ENCODE assay signal across 1 cellular context in the genomic region with DNA sequence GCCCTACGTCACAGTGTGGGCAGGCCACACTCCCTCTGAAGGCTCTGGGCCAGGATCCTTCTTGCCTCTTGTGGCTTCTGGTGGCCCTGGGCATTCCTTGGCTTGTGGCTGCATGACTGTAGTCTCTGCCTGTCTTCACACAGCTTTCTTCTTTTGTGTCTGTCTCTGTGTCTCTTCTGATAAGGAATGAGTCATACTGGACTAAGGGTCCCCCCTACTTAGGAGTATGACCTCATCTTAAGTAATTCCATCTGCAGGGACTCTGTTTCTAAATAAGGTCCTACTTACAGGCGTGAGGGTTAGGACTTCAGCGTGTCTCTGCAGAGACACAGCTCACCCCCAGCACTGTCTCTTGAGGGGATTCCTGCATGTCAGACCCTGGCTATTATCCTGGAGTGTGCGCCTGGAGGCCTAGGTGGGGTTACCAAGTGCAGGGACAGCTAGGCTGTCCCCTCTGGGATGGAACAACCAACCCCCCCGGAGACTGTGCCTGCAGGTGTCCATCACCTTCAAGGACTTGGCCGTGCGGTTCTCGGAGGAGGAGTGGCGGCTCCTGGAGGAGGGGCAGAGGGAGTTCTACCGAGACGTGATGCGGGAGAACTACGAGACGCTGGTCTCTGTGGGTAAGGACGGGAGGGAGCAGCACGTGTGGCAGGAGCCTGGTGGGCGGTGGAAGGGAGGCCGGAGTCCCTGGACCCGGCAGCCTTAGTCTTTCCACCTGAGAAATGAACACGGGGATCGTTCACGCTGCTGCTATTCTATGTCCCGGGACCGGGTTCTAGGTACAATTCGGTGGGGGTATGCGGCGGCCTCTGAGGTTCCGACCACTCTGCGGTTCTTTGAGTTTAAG.
TF ChIP-seq lines count a peak whose summit lies in the region.

No MANE protein-coding gene starts in this region.

TF ChIP-seq in K562, 482 proteins besides CTCF, POLR2A, EP300 and RAD21 (continued from another document and continues in another):
- TF ChIP-seq, protein P1, sequence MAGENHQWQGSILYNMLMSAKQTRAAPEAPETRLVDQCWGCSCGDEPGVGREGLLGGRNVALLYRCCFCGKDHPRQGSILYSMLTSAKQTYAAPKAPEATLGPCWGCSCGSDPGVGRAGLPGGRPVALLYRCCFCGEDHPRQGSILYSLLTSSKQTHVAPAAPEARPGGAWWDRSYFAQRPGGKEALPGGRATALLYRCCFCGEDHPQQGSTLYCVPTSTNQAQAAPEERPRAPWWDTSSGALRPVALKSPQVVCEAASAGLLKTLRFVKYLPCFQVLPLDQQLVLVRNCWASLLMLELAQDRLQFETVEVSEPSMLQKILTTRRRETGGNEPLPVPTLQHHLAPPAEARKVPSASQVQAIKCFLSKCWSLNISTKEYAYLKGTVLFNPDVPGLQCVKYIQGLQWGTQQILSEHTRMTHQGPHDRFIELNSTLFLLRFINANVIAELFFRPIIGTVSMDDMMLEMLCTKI (IDR thresholded peaks at IDR 0.05; ENCODE audit: partially characterized antibody), result no peak
- TF ChIP-seq KDM1A (IDR thresholded peaks at IDR 0.05), result peak; percentile 93 to 98
- no peak for TF ChIP-seq ZNF224 (CRISPR knock-in tag; IDR thresholded peaks at IDR 0.05)
- TF ChIP-seq, protein P2, sequence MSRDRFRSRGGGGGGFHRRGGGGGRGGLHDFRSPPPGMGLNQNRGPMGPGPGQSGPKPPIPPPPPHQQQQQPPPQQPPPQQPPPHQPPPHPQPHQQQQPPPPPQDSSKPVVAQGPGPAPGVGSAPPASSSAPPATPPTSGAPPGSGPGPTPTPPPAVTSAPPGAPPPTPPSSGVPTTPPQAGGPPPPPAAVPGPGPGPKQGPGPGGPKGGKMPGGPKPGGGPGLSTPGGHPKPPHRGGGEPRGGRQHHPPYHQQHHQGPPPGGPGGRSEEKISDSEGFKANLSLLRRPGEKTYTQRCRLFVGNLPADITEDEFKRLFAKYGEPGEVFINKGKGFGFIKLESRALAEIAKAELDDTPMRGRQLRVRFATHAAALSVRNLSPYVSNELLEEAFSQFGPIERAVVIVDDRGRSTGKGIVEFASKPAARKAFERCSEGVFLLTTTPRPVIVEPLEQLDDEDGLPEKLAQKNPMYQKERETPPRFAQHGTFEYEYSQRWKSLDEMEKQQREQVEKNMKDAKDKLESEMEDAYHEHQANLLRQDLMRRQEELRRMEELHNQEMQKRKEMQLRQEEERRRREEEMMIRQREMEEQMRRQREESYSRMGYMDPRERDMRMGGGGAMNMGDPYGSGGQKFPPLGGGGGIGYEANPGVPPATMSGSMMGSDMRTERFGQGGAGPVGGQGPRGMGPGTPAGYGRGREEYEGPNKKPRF (IDR thresholded peaks at IDR 0.05; ENCODE audit: low read depth, low read length), result no peak
- peak; percentile 71 for TF ChIP-seq DACH1 (IDR thresholded peaks at IDR 0.05; ENCODE audit: partially characterized antibody)
- TF ChIP-seq CCAR2 (IDR thresholded peaks at IDR 0.05; ENCODE audit: low read depth, low read length), result 0 out of 2 replicates have a peak, but pooled peaks have one; percentile 34
- TF ChIP-seq NFE2L1 (tag; IDR thresholded peaks at IDR 0.05; ENCODE audit: borderline replicate concordance, low read depth), result no peak
- TF ChIP-seq ZNF217 (CRISPR knock-in tag; IDR thresholded peaks at IDR 0.05), result no peak
- no peak for TF ChIP-seq TCFL5 (CRISPR knock-in tag; conservative IDR thresholded peaks at IDR 0.05)
- TF ChIP-seq HDGF (IDR thresholded peaks at IDR 0.05), result peak; percentile 22; the same call in 1 of the 2 replicates
- TF ChIP-seq, protein P3, sequence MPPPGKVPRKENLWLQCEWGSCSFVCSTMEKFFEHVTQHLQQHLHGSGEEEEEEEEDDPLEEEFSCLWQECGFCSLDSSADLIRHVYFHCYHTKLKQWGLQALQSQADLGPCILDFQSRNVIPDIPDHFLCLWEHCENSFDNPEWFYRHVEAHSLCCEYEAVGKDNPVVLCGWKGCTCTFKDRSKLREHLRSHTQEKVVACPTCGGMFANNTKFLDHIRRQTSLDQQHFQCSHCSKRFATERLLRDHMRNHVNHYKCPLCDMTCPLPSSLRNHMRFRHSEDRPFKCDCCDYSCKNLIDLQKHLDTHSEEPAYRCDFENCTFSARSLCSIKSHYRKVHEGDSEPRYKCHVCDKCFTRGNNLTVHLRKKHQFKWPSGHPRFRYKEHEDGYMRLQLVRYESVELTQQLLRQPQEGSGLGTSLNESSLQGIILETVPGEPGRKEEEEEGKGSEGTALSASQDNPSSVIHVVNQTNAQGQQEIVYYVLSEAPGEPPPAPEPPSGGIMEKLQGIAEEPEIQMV (tag; conservative IDR thresholded peaks at IDR 0.05; ENCODE audit: low read depth), result no peak
- no peak for TF ChIP-seq SMARCB1 (IDR thresholded peaks at IDR 0.05; ENCODE audit: insufficient read length, low read depth)
- TF ChIP-seq MIER1 (IDR thresholded peaks at IDR 0.05; ENCODE audit: low read depth), result peak; percentile 39; the same call in 1 of the 2 replicates
- TF ChIP-seq, protein P4, sequence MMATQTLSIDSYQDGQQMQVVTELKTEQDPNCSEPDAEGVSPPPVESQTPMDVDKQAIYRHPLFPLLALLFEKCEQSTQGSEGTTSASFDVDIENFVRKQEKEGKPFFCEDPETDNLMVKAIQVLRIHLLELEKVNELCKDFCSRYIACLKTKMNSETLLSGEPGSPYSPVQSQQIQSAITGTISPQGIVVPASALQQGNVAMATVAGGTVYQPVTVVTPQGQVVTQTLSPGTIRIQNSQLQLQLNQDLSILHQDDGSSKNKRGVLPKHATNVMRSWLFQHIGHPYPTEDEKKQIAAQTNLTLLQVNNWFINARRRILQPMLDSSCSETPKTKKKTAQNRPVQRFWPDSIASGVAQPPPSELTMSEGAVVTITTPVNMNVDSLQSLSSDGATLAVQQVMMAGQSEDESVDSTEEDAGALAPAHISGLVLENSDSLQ (IDR thresholded peaks at IDR 0.05), result peak; percentile 90
- TF ChIP-seq HDAC6 (IDR thresholded peaks at IDR 0.05; ENCODE audit: low read depth, low read length), result no peak
- peak; percentile 85 for TF ChIP-seq MBD2 (IDR thresholded peaks at IDR 0.05; ENCODE audit: borderline replicate concordance, low read depth)
- no peak for TF ChIP-seq ZNF586 (CRISPR knock-in tag; conservative IDR thresholded peaks at IDR 0.05)
- TF ChIP-seq PHTF2 (CRISPR knock-in tag; IDR thresholded peaks at IDR 0.05), result no peak
- TF ChIP-seq ZNF239 (CRISPR knock-in tag; IDR thresholded peaks at IDR 0.05), result no peak
- no peak for TF ChIP-seq ZNF354B (CRISPR knock-in tag; IDR thresholded peaks at IDR 0.05)
- TF ChIP-seq CBFA2T3 (IDR thresholded peaks at IDR 0.05), result peak; percentile 96
- TF ChIP-seq RBBP5 (IDR thresholded peaks at IDR 0.05; ENCODE audit: borderline replicate concordance, insufficient read depth, low read length, poor library complexity, severe bottlenecking), result peak; percentile 77
- peak; percentile 55; the same call in 1 of the 2 replicates for TF ChIP-seq MEF2D (tag; conservative IDR thresholded peaks at IDR 0.05; ENCODE audit: low read depth)
- no peak for TF ChIP-seq SPI1 (IDR thresholded peaks at IDR 0.05; ENCODE audit: borderline replicate concordance, low read depth, low read length)
- no peak for TF ChIP-seq ZNF3 (CRISPR knock-in tag; IDR thresholded peaks at IDR 0.05)
- TF ChIP-seq, protein P5, sequence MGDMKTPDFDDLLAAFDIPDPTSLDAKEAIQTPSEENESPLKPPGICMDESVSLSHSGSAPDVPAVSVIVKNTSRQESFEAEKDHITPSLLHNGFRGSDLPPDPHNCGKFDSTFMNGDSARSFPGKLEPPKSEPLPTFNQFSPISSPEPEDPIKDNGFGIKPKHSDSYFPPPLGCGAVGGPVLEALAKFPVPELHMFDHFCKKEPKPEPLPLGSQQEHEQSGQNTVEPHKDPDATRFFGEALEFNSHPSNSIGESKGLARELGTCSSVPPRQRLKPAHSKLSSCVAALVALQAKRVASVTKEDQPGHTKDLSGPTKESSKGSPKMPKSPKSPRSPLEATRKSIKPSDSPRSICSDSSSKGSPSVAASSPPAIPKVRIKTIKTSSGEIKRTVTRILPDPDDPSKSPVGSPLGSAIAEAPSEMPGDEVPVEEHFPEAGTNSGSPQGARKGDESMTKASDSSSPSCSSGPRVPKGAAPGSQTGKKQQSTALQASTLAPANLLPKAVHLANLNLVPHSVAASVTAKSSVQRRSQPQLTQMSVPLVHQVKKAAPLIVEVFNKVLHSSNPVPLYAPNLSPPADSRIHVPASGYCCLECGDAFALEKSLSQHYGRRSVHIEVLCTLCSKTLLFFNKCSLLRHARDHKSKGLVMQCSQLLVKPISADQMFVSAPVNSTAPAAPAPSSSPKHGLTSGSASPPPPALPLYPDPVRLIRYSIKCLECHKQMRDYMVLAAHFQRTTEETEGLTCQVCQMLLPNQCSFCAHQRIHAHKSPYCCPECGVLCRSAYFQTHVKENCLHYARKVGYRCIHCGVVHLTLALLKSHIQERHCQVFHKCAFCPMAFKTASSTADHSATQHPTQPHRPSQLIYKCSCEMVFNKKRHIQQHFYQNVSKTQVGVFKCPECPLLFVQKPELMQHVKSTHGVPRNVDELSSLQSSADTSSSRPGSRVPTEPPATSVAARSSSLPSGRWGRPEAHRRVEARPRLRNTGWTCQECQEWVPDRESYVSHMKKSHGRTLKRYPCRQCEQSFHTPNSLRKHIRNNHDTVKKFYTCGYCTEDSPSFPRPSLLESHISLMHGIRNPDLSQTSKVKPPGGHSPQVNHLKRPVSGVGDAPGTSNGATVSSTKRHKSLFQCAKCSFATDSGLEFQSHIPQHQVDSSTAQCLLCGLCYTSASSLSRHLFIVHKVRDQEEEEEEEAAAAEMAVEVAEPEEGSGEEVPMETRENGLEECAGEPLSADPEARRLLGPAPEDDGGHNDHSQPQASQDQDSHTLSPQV (IDR thresholded peaks at IDR 0.05), result no peak
- TF ChIP-seq CHD4 (IDR thresholded peaks at IDR 0.05; ENCODE audit: insufficient read depth, insufficient replicate concordance, low read depth, low read length, poor library complexity, severe bottlenecking), result no peak
- TF ChIP-seq ZNF778 (CRISPR knock-in tag; IDR thresholded peaks at IDR 0.05), result no peak
- no peak for TF ChIP-seq CREBBP (IDR thresholded peaks at IDR 0.05; ENCODE audit: low read depth, low read length)
- TF ChIP-seq ZC3H4 (CRISPR knock-in tag; IDR thresholded peaks at IDR 0.05; ENCODE audit: borderline replicate concordance), result no peak
- TF ChIP-seq SREBF2 (CRISPR knock-in tag; IDR thresholded peaks at IDR 0.05), result no peak
- no peak for TF ChIP-seq CBX2 (IDR thresholded peaks at IDR 0.05; ENCODE audit: insufficient read depth, low read length, poor library complexity, severe bottlenecking)
- peak; percentile 70 for TF ChIP-seq CHD1 (IDR thresholded peaks at IDR 0.05; ENCODE audit: low read length)
- TF ChIP-seq ZNF23 (CRISPR knock-in tag; IDR thresholded peaks at IDR 0.05), result 0 out of 2 replicates have a peak, but pooled peaks have one; percentile 23
- TF ChIP-seq, protein P6, sequence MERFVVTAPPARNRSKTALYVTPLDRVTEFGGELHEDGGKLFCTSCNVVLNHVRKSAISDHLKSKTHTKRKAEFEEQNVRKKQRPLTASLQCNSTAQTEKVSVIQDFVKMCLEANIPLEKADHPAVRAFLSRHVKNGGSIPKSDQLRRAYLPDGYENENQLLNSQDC (CRISPR knock-in tag; IDR thresholded peaks at IDR 0.05), result no peak
- no peak for TF ChIP-seq GTF2E2 (tag; IDR thresholded peaks at IDR 0.05)
- no peak; the same call in 1 of the 2 replicates for TF ChIP-seq RAD51 (IDR thresholded peaks at IDR 0.05; ENCODE audit: borderline replicate concordance, low read depth)
- peak; percentile 100 for TF ChIP-seq JUND (IDR thresholded peaks at IDR 0.05; ENCODE audit: borderline replicate concordance, low read depth, low read length)
- TF ChIP-seq JUND (tag; IDR thresholded peaks at IDR 0.05; ENCODE audit: borderline replicate concordance, low read depth, low read length), result peak; percentile 100
- TF ChIP-seq ZNF212 (CRISPR knock-in tag; IDR thresholded peaks at IDR 0.05), result no peak
- TF ChIP-seq, protein P7, sequence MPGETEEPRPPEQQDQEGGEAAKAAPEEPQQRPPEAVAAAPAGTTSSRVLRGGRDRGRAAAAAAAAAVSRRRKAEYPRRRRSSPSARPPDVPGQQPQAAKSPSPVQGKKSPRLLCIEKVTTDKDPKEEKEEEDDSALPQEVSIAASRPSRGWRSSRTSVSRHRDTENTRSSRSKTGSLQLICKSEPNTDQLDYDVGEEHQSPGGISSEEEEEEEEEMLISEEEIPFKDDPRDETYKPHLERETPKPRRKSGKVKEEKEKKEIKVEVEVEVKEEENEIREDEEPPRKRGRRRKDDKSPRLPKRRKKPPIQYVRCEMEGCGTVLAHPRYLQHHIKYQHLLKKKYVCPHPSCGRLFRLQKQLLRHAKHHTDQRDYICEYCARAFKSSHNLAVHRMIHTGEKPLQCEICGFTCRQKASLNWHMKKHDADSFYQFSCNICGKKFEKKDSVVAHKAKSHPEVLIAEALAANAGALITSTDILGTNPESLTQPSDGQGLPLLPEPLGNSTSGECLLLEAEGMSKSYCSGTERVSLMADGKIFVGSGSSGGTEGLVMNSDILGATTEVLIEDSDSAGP (CRISPR knock-in tag; IDR thresholded peaks at IDR 0.05), result no peak
- TF ChIP-seq, protein P8, sequence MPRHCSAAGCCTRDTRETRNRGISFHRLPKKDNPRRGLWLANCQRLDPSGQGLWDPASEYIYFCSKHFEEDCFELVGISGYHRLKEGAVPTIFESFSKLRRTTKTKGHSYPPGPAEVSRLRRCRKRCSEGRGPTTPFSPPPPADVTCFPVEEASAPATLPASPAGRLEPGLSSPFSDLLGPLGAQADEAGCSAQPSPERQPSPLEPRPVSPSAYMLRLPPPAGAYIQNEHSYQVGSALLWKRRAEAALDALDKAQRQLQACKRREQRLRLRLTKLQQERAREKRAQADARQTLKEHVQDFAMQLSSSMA (CRISPR knock-in tag; IDR thresholded peaks at IDR 0.05), result no peak
- no peak for TF ChIP-seq ZFP1 (CRISPR knock-in tag; IDR thresholded peaks at IDR 0.05)
- TF ChIP-seq KDM5B (IDR thresholded peaks at IDR 0.05; ENCODE audit: insufficient replicate concordance, low read depth, low read length), result peak; percentile 66
- TF ChIP-seq, protein P9, sequence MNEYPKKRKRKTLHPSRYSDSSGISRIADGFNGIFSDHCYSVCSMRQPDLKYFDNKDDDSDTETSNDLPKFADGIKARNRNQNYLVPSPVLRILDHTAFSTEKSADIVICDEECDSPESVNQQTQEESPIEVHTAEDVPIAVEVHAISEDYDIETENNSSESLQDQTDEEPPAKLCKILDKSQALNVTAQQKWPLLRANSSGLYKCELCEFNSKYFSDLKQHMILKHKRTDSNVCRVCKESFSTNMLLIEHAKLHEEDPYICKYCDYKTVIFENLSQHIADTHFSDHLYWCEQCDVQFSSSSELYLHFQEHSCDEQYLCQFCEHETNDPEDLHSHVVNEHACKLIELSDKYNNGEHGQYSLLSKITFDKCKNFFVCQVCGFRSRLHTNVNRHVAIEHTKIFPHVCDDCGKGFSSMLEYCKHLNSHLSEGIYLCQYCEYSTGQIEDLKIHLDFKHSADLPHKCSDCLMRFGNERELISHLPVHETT (CRISPR knock-in tag; conservative IDR thresholded peaks at IDR 0.05 in 1 of 2, IDR thresholded peaks at IDR 0.05 in 1 of 2), result no peak
- TF ChIP-seq EZH2 (IDR thresholded peaks at IDR 0.05; ENCODE audit: borderline replicate concordance, low read depth, low read length), result no peak
